9 cellular contexts compared by ENCODE assay signal in the genomic region with DNA sequence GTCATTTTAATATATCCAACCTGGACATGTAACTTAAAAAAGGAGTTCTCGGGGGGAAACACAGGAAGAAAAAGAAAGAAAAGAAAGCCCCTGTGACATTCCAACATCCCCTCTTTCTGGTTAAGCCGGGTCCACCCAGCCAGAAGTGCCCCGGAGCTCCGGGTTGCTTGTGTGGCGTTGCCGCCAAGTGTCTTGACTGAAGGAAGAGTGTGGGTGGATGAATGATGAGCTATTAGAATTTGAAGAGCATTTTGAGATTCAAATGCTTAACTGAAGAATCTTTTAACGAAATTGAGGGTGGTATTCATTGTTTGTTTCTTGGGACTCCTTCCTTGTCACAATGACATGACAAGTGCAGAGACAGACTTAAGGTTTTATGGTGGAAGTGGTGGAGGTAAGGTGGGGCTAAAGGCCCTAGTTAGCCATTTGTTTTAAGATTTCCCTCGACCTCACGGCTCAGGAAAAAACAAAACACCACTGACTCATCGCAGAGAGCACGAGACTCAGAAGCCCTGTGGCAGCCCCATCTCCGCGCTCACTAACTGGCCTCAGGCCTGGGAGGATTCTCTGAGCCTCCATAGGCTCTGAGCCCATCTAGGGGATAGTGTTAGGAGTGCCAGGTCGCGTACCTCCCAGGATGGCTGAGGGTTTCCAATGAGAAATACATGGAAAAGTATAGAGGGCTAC. TPM values are rescaled to one million over a fixed set of nuclear protein-coding genes. Genes with fewer than 3 reads are reported as not detected.
DNase-seq lines count a peak whose midpoint lies in the region; ATAC-seq and TF ChIP-seq lines count a peak whose summit lies in the region.
"Had no signal": no experiment of that assay in that cellular context is flagged by ENCODE, and none has a peak within 500 bp of the region (broad histone marks: within the 10 kb centered on the region; RNA-seq: fewer than 3 reads in every experiment).

No MANE protein-coding gene starts in this region.

- CTCF ChIA-PET in HEK293 (lab: Yijun Ruan, JAX), result interaction anchor here (0.6 to 1.4 kb wide), 4 partner anchors 61 to 296 kb away, joined by 3 to 4 read pairs (median 4); no protein-coding TSS in a partner anchor

- no peaks in the 10 kb centered on the region for H3K9me3 Mint-ChIP-seq in activated T-helper 2 cell treated with anti-CD3 and anti-CD28 coated beads, Interferon-gamma antibody, Interleukin-2, Interleukin-4, amounts not matched to agents 10 μg/mL and 5 μg/mL and 100 μg/mL, durations not matched to agents 14 hours and 24 hours and 36 hours
- peaks cover 4% of the 10 kb centered on the region for H3K9me3 Mint-ChIP-seq in stimulated activated effector memory CD8-positive, alpha-beta T cell treated with anti-CD3 and anti-CD28 coated beads, Interleukin-12 subunit alpha, Interleukin-12 subunit beta, amount 100 ng/mL, for 72 hours

- H3K4me1 ChIP-seq in HEK293 (ENCODE audit: control insufficient read depth, insufficient read depth, low read length), result peaks cover 39% of the 10 kb centered on the region
- H3K4me1 ChIP-seq in iPS-18a (ENCODE audit: control insufficient read depth, low read depth, low read length), result peaks cover 29% of the 10 kb centered on the region

- H3K9ac ChIP-seq in iPS-18a (ENCODE audit: low read length), result peak overlapping the region; percentile 63

- H3K27me3 ChIP-seq in iPS-18a (ENCODE audit: control insufficient read depth, insufficient read depth, low read length), result peaks cover 47% of the 10 kb centered on the region

- intact Hi-C loops in activated T-helper 2 cell treated with anti-CD3 and anti-CD28 coated beads, Interferon-gamma antibody, Interleukin-2, Interleukin-4, amounts not matched to agents 10 μg/mL and 5 μg/mL and 100 μg/mL, durations not matched to agents 14 hours and 24 hours and 36 hours (cut with micrococcal nuclease), result no loop called here

- peaks cover 8% of the 10 kb centered on the region for H3K4me1 Mint-ChIP-seq in activated T-helper 2 cell treated with anti-CD3 and anti-CD28 coated beads, Interferon-gamma antibody, Interleukin-2, Interleukin-4, amounts not matched to agents 10 μg/mL and 5 μg/mL and 100 μg/mL, durations not matched to agents 14 hours and 24 hours and 36 hours (ENCODE audit: low read depth)
- H3K4me1 Mint-ChIP-seq in stimulated activated effector memory CD8-positive, alpha-beta T cell treated with anti-CD3 and anti-CD28 coated beads, Interleukin-12 subunit alpha, Interleukin-12 subunit beta, amount 100 ng/mL, for 72 hours, result peaks cover 16% of the 10 kb centered on the region

- no peaks in the 10 kb centered on the region for H3K36me3 ChIP-seq in HEK293 (ENCODE audit: control insufficient read depth in 2 of 2, insufficient read depth in 1 of 2, low read length in 2 of 2)
- H3K36me3 ChIP-seq in iPS-18a (ENCODE audit: control insufficient read depth, low read depth, low read length), result no peaks in the 10 kb centered on the region

- ATAC-seq in stimulated activated effector memory CD8-positive, alpha-beta T cell treated with anti-CD3 and anti-CD28 coated beads, Interleukin-12 subunit alpha, Interleukin-12 subunit beta, amount 100 ng/mL, for 72 hours, result no peak
- ATAC-seq in GM18517 (IDR thresholded peaks at IDR 0.05; ENCODE audit: unreplicated experiment), result no peak

- POLR2A ChIA-PET in HEK293 (lab: Yijun Ruan, JAX), result interaction anchor here (1.3 kb wide), 1 partner anchor 592 kb away, joined by 3 read pairs; no protein-coding TSS in a partner anchor

- H3K4me3 ChIP-seq in HEK293 (ENCODE audit: low read depth, low read length) (no peak overlapping the region), iPS-18a (ENCODE audit: low read length) (peak overlapping the region; percentile 80)

- peaks cover 66% of the 10 kb centered on the region for H3K27me3 Mint-ChIP-seq in activated T-helper 2 cell treated with anti-CD3 and anti-CD28 coated beads, Interferon-gamma antibody, Interleukin-2, Interleukin-4, amounts not matched to agents 10 μg/mL and 5 μg/mL and 100 μg/mL, durations not matched to agents 14 hours and 24 hours and 36 hours (ENCODE audit: low read depth)

- no peak for DNase-seq in activated T-helper 2 cell treated with anti-CD3 and anti-CD28 coated beads, Interferon-gamma antibody, Interleukin-2, Interleukin-4, amounts not matched to agents 10 μg/mL and 5 μg/mL and 100 μg/mL, durations not matched to agents 14 hours and 24 hours and 36 hours (ENCODE audit: low spot score)
- no peak for DNase-seq in stimulated activated effector memory CD8-positive, alpha-beta T cell treated with anti-CD3 and anti-CD28 coated beads, Interleukin-12 subunit alpha, Interleukin-12 subunit beta, amount 100 ng/mL, for 72 hours (ENCODE audit: low spot score in 2 of 2)
- DNase-seq in stimulated activated naive CD4-positive, alpha-beta T cell treated with Interleukin-2 at 50 U/mL for 16 hours (lab: John Stamatoyannopoulos, UW), result no peak
- DNase-seq in putamen (ENCODE audit: low spot score), result no peak
- DNase-seq in NCI-H2196 treated with DMSO at 0.1 percent for 48 hours (lab: John Stamatoyannopoulos, UW; ENCODE audit: unreplicated experiment), result no peak
- DNase-seq: activated CD4-positive, alpha-beta T cell treated with anti-CD3 and anti-CD28 coated beads, Interleukin-2, amount 50 U/mL, for 4 hours had no signal

- H3K9me3 ChIP-seq in HEK293 (ENCODE audit: control insufficient read depth, insufficient read depth, low read depth, low read length), result no peaks in the 10 kb centered on the region
- H3K9me3 ChIP-seq in iPS-18a (ENCODE audit: control insufficient read depth, low read depth, low read length), result no peaks in the 10 kb centered on the region

- H3K27ac ChIP-seq in HEK293 (ENCODE audit: extremely low read depth, low read depth, low read length) (peak overlapping the region; percentile 96), iPS-18a (ENCODE audit: low read length) (no peak overlapping the region)

- H3K4me3 Mint-ChIP-seq in activated T-helper 2 cell treated with anti-CD3 and anti-CD28 coated beads, Interferon-gamma antibody, Interleukin-2, Interleukin-4, amounts not matched to agents 10 μg/mL and 5 μg/mL and 100 μg/mL, durations not matched to agents 14 hours and 24 hours and 36 hours (ENCODE audit: low read depth), result peak overlapping the region; percentile 74
- H3K4me3 Mint-ChIP-seq in stimulated activated effector memory CD8-positive, alpha-beta T cell treated with anti-CD3 and anti-CD28 coated beads, Interleukin-12 subunit alpha, Interleukin-12 subunit beta, amount 100 ng/mL, for 72 hours, result peak overlapping the region; percentile 74

- H3K27ac Mint-ChIP-seq in activated T-helper 2 cell treated with anti-CD3 and anti-CD28 coated beads, Interferon-gamma antibody, Interleukin-2, Interleukin-4, amounts not matched to agents 10 μg/mL and 5 μg/mL and 100 μg/mL, durations not matched to agents 14 hours and 24 hours and 36 hours, result no peak overlapping the region
- peak overlapping the region; percentile 47 for H3K27ac Mint-ChIP-seq in stimulated activated effector memory CD8-positive, alpha-beta T cell treated with anti-CD3 and anti-CD28 coated beads, Interleukin-12 subunit alpha, Interleukin-12 subunit beta, amount 100 ng/mL, for 72 hours

- no peak for TF ChIP-seq CTCF in HEK293 (tag by site-specific recombination; IDR thresholded peaks at IDR 0.05)

- no peaks in the 10 kb centered on the region for H3K36me3 Mint-ChIP-seq in activated T-helper 2 cell treated with anti-CD3 and anti-CD28 coated beads, Interferon-gamma antibody, Interleukin-2, Interleukin-4, amounts not matched to agents 10 μg/mL and 5 μg/mL and 100 μg/mL, durations not matched to agents 14 hours and 24 hours and 36 hours (ENCODE audit: low read depth)
- no peaks in the 10 kb centered on the region for H3K36me3 Mint-ChIP-seq in stimulated activated effector memory CD8-positive, alpha-beta T cell treated with anti-CD3 and anti-CD28 coated beads, Interleukin-12 subunit alpha, Interleukin-12 subunit beta, amount 100 ng/mL, for 72 hours

TF ChIP-seq in HEK293, 187 proteins besides CTCF, POLR2A, EP300 and RAD21 (continues in another document):
- TF ChIP-seq ZNF843 (tag by site-specific recombination; IDR thresholded peaks at IDR 0.05) (no peak), ZEB2 (tag by site-specific recombination; IDR thresholded peaks at IDR 0.05) (no peak), ZNF112 (tag by site-specific recombination; IDR thresholded peaks at IDR 0.05) (no peak), SETDB1 (IDR thresholded peaks at IDR 0.05; ENCODE audit: insufficient read length, low read length) (no peak), ZNF266 (tag by site-specific recombination; IDR thresholded peaks at IDR 0.05; ENCODE audit: low read depth) (no peak), ZBTB20 (tag by site-specific recombination; IDR thresholded peaks at IDR 0.05) (peak; percentile 10; the same call in 1 of the 2 replicates), ZNF175 (tag by site-specific recombination; IDR thresholded peaks at IDR 0.05) (no peak), KLF8 (tag by site-specific recombination; IDR thresholded peaks at IDR 0.05) (no peak), EGR2 (tag by site-specific recombination; IDR thresholded peaks at IDR 0.05; ENCODE audit: low read depth) (peak; percentile 19; the same call in 1 of the 2 replicates), ZNF292 (tag by site-specific recombination; IDR thresholded peaks at IDR 0.05; ENCODE audit: borderline replicate concordance, low read depth) (no peak), ZNF394 (tag by site-specific recombination; IDR thresholded peaks at IDR 0.05; ENCODE audit: borderline replicate concordance) (no peak; the same call in 1 of the 2 replicates), ZNF792 (tag by site-specific recombination; IDR thresholded peaks at IDR 0.05) (no peak)

RNA-seq across cellular contexts. Expression of a gene that starts 1.8 kb away (rescaled TPM):
- total RNA-seq in activated T-helper 2 cell treated with anti-CD3 and anti-CD28 coated beads, Interferon-gamma antibody, Interleukin-2, Interleukin-4, amounts not matched to agents 10 μg/mL and 5 μg/mL and 100 μg/mL, durations not matched to agents 14 hours and 24 hours and 36 hours, result not detected in 2 replicates
